Comparison of ENCODE assay signal across 34 cellular contexts in genomic region chr19:13890136-13890535, GRCh38. TPM values are rescaled to one million over a fixed set of nuclear protein-coding genes. Genes with fewer than 3 reads are reported as not detected.
"Had no signal": no experiment of that assay in that cellular context is flagged by ENCODE, and none has a peak within 500 bp of the region (broad histone marks: within the 10 kb centered on the region; RNA-seq: fewer than 3 reads in every experiment).

No MANE protein-coding gene starts in this region.

- H3K4me3 Mint-ChIP-seq: dendritic cell treated with granulocyte-macrophage colony-stimulating factor and Interleukin-4, amounts not matched to agents 40 ng/mL and 50 ng/mL, for 4 days; effector memory CD8-positive, alpha-beta T cell; endodermal cell; mesothelial cell of epicardium; naive B cell; naive thymus-derived CD8-positive, alpha-beta T cell had no signal

- H3K27me3 Mint-ChIP-seq: effector memory CD8-positive, alpha-beta T cell; naive thymus-derived CD8-positive, alpha-beta T cell had no signal

- H3K27me3 ChIP-seq: esophagus squamous epithelium, gastrocnemius medialis, heart right ventricle, left lung had no signal

- FAIRE-seq: endometrium, islet of Langerhans, keratinocyte had no signal

- H3K9me3 Mint-ChIP-seq: dendritic cell treated with granulocyte-macrophage colony-stimulating factor and Interleukin-4, amounts not matched to agents 40 ng/mL and 50 ng/mL, for 4 days; effector memory CD8-positive, alpha-beta T cell; endodermal cell; mesothelial cell of epicardium; naive B cell; naive thymus-derived CD8-positive, alpha-beta T cell had no signal

- H3K36me3 Mint-ChIP-seq: mesothelial cell of epicardium; naive B cell; naive thymus-derived CD8-positive, alpha-beta T cell had no signal

- H3K4me1 ChIP-seq: gastrocnemius medialis, lower lobe of right lung had no signal

- ATAC-seq: effector memory CD8-positive, alpha-beta T cell; esophagus mucosa; gastrocnemius medialis; left cardiac atrium; left lung; left ventricle myocardium superior; mucosa of descending colon; naive thymus-derived CD8-positive, alpha-beta T cell had no signal

- DNase-seq: cortex of kidney; effector CD8-positive, alpha-beta T cell; effector memory CD8-positive, alpha-beta T cell; endodermal cell; erythroblast; esophagus squamous epithelium; foreskin fibroblast; foreskin melanocyte; gastrocnemius medialis; glutamatergic neuron; head of caudate nucleus; heart right ventricle; hippocampal formation; left cardiac atrium; left lung; left ventricle myocardium superior; lower lobe of right lung; mesenchymal stem cell; mucosa of descending colon; naive B cell; naive thymus-derived CD8-positive, alpha-beta T cell had no signal

- H3K27ac Mint-ChIP-seq: dendritic cell treated with granulocyte-macrophage colony-stimulating factor and Interleukin-4, amounts not matched to agents 40 ng/mL and 50 ng/mL, for 4 days; effector memory CD8-positive, alpha-beta T cell; endodermal cell; mesothelial cell of epicardium; naive B cell had no signal

- H3K9me3 ChIP-seq: esophagus squamous epithelium, gastrocnemius medialis, heart right ventricle, left lung, lower lobe of right lung, mucosa of descending colon had no signal

- H3K27ac ChIP-seq: epithelial cell of prostate, esophagus squamous epithelium, gastrocnemius medialis, heart right ventricle, left lung, lower lobe of right lung had no signal

- H3K4me1 Mint-ChIP-seq: endodermal cell, naive B cell had no signal

- H3K36me3 ChIP-seq: gastrocnemius medialis, heart right ventricle, left lung, lower lobe of right lung had no signal

- H3K4me3 ChIP-seq: esophagus squamous epithelium, gastrocnemius medialis, heart right ventricle, left lung, lower lobe of right lung, mucosa of descending colon had no signal

RNA-seq across cellular contexts. Expression of gene NANOS3, which starts 13.2 kb away (rescaled TPM):
- total RNA-seq: dermis microvascular lymphatic vessel endothelial cell; esophagus mucosa; esophagus squamous epithelium; gastrocnemius medialis; kidney epithelial cell; lower leg skin; mesenteric fat pad; myocyte; naive thymus-derived CD8-positive, alpha-beta T cell had no signal
- polyA plus RNA-seq: naive thymus-derived CD8-positive, alpha-beta T cell had no signal

RNA-seq across cellular contexts. Expression of gene PODNL1, which starts 48.1 kb away (rescaled TPM):
- total RNA-seq: dermis microvascular lymphatic vessel endothelial cell; kidney epithelial cell; lung microvascular endothelial cell; naive thymus-derived CD8-positive, alpha-beta T cell had no signal
- polyA plus RNA-seq: naive thymus-derived CD8-positive, alpha-beta T cell had no signal
